Comparison of ENCODE assay signal across 9 cellular contexts in the genomic region with DNA sequence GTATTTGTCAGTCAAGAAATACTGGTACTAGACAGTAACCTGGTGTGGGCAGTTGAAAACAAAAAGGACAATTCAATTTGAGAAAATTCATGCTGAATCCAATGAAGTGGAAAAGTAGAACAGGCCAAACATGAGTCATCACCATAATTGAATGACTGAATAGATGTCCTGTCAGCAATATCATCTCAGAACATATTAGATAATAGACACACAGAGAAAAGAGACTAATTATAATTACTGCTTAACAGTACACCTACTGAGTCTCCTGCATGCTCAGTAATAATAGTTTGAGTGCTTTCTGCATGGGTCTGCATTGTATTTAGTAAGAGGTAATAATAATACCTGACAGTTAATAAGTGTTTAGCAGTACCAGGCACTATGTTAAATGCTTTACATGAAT.
A peak's percentile ranks its signal among the peaks of the same experiment; 100 is the strongest.
DNase-seq lines count a peak whose midpoint lies in the region; ATAC-seq and TF ChIP-seq lines count a peak whose summit lies in the region.
"Had no signal": no experiment of that assay in that cellular context is flagged by ENCODE, and none has a peak within 500 bp of the region (broad histone marks: within the 10 kb centered on the region; RNA-seq: fewer than 3 reads in every experiment).

No MANE protein-coding gene starts in this region.

- POLR2A ChIA-PET in GM10248 (lab: Yijun Ruan, JAX) = no interaction called here

- peaks cover 11% of the 10 kb centered on the region for H3K36me3 Mint-ChIP-seq in mesothelial cell of epicardium
- H3K36me3 Mint-ChIP-seq in activated naive CD8-positive, alpha-beta T cell treated with anti-CD3 and anti-CD28 coated beads, Interleukin-2, amount 50 U/mL, for 24 hours (ENCODE audit: low read depth) = peaks cover 8% of the 10 kb centered on the region

- peak overlapping the region; percentile 40 for H3K27ac Mint-ChIP-seq in mesothelial cell of epicardium
- no peak overlapping the region for H3K27ac Mint-ChIP-seq in activated naive CD8-positive, alpha-beta T cell treated with anti-CD3 and anti-CD28 coated beads, Interleukin-2, amount 50 U/mL, for 24 hours

- H3K27me3 Mint-ChIP-seq in mesothelial cell of epicardium (ENCODE audit: low read depth) = no peaks in the 10 kb centered on the region
- no peaks in the 10 kb centered on the region for H3K27me3 Mint-ChIP-seq in activated naive CD8-positive, alpha-beta T cell treated with anti-CD3 and anti-CD28 coated beads, Interleukin-2, amount 50 U/mL, for 24 hours

- H3K4me1 Mint-ChIP-seq in mesothelial cell of epicardium = peaks cover 46% of the 10 kb centered on the region
- peaks cover 4% of the 10 kb centered on the region for H3K4me1 Mint-ChIP-seq in activated naive CD8-positive, alpha-beta T cell treated with anti-CD3 and anti-CD28 coated beads, Interleukin-2, amount 50 U/mL, for 24 hours

- no peak for TF ChIP-seq CTCF in mesothelial cell of epicardium (IDR thresholded peaks at IDR 0.05; ENCODE audit: unreplicated experiment)
- no peak for TF ChIP-seq CTCF in GM10248 (IDR thresholded peaks at IDR 0.05; ENCODE audit: control extremely low read depth, extremely low read depth, low read depth, missing control alignments)

- ATAC-seq in GM18511 (IDR thresholded peaks at IDR 0.05; ENCODE audit: unreplicated experiment) (peak; percentile 48), SK-N-SH treated with all-trans-retinoic acid at 6 μM for 48 hours (peak; percentile 81), GM18498 (IDR thresholded peaks at IDR 0.05; ENCODE audit: unreplicated experiment) (no peak)
- no peak for ATAC-seq in activated naive CD8-positive, alpha-beta T cell treated with anti-CD3 and anti-CD28 coated beads, Interleukin-2, amount 50 U/mL, for 24 hours

- H3K4me3 Mint-ChIP-seq in mesothelial cell of epicardium = no peak overlapping the region
- H3K4me3 Mint-ChIP-seq in activated naive CD8-positive, alpha-beta T cell treated with anti-CD3 and anti-CD28 coated beads, Interleukin-2, amount 50 U/mL, for 24 hours = no peak overlapping the region

- CTCF ChIA-PET in GM10248 (lab: Yijun Ruan, JAX) = no interaction called here

- DNase-seq in HT1080 (ENCODE audit: low read depth) (peak; percentile 4), mesothelial cell of epicardium (ENCODE audit: low spot score in 2 of 2, unreplicated experiment in 2 of 2) (no peak), D341Med (ENCODE audit: low spot score) (no peak), GM10248 (ENCODE audit: extremely low spot score) (no peak)
- no peak for DNase-seq in activated naive CD8-positive, alpha-beta T cell treated with anti-CD3 and anti-CD28 coated beads, Interleukin-2, amount 50 U/mL, for 24 hours
- DNase-seq: NCI-H524 treated with DMSO at 0.1 percent for 48 hours had no signal

- peaks cover 6% of the 10 kb centered on the region for H3K9me3 Mint-ChIP-seq in mesothelial cell of epicardium
- peaks cover 8% of the 10 kb centered on the region for H3K9me3 Mint-ChIP-seq in activated naive CD8-positive, alpha-beta T cell treated with anti-CD3 and anti-CD28 coated beads, Interleukin-2, amount 50 U/mL, for 24 hours

TF ChIP-seq in SK-N-SH treated with all-trans-retinoic acid at 6 μM for 48 hours, 23 proteins besides CTCF, POLR2A, EP300 and RAD21:
- TF ChIP-seq ZNF565 (CRISPR knock-in tag; conservative IDR thresholded peaks at IDR 0.05; ENCODE audit: low read depth) = no peak; the same call in 1 of the 2 replicates
- no peak for TF ChIP-seq ZNF8 (CRISPR knock-in tag; IDR thresholded peaks at IDR 0.05)
- peak; percentile 97 for TF ChIP-seq ZC3H10 (CRISPR knock-in tag; IDR thresholded peaks at IDR 0.05)
- TF ChIP-seq, protein P1, sequence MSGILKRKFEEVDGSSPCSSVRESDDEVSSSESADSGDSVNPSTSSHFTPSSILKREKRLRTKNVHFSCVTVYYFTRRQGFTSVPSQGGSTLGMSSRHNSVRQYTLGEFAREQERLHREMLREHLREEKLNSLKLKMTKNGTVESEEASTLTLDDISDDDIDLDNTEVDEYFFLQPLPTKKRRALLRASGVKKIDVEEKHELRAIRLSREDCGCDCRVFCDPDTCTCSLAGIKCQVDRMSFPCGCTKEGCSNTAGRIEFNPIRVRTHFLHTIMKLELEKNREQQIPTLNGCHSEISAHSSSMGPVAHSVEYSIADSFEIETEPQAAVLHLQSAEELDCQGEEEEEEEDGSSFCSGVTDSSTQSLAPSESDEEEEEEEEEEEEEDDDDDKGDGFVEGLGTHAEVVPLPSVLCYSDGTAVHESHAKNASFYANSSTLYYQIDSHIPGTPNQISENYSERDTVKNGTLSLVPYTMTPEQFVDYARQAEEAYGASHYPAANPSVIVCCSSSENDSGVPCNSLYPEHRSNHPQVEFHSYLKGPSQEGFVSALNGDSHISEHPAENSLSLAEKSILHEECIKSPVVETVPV (CRISPR knock-in tag; IDR thresholded peaks at IDR 0.05) = peak; percentile 90; the same call in 1 of the 2 replicates
- peak; percentile 97 for TF ChIP-seq ISL1 (CRISPR knock-in tag; IDR thresholded peaks at IDR 0.05)
- TF ChIP-seq TOX (CRISPR knock-in tag; IDR thresholded peaks at IDR 0.05; ENCODE audit: borderline replicate concordance) = peak; percentile 88
- TF ChIP-seq TCF4 (CRISPR knock-in tag; IDR thresholded peaks at IDR 0.05; ENCODE audit: borderline replicate concordance) = peak; percentile 96
- TF ChIP-seq GLIS3 (CRISPR knock-in tag; IDR thresholded peaks at IDR 0.05) = 0 out of 2 replicates have a peak, but pooled peaks have one; percentile 8
- no peak for TF ChIP-seq ZNF70 (CRISPR knock-in tag; IDR thresholded peaks at IDR 0.05)
- TF ChIP-seq CSDC2 (CRISPR knock-in tag; IDR thresholded peaks at IDR 0.05) = no peak
- TF ChIP-seq, protein P2, sequence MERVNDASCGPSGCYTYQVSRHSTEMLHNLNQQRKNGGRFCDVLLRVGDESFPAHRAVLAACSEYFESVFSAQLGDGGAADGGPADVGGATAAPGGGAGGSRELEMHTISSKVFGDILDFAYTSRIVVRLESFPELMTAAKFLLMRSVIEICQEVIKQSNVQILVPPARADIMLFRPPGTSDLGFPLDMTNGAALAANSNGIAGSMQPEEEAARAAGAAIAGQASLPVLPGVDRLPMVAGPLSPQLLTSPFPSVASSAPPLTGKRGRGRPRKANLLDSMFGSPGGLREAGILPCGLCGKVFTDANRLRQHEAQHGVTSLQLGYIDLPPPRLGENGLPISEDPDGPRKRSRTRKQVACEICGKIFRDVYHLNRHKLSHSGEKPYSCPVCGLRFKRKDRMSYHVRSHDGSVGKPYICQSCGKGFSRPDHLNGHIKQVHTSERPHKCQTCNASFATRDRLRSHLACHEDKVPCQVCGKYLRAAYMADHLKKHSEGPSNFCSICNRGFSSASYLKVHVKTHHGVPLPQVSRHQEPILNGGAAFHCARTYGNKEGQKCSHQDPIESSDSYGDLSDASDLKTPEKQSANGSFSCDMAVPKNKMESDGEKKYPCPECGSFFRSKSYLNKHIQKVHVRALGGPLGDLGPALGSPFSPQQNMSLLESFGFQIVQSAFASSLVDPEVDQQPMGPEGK (CRISPR knock-in tag; IDR thresholded peaks at IDR 0.05; ENCODE audit: borderline replicate concordance) = peak; percentile 89
- TF ChIP-seq, protein P3, sequence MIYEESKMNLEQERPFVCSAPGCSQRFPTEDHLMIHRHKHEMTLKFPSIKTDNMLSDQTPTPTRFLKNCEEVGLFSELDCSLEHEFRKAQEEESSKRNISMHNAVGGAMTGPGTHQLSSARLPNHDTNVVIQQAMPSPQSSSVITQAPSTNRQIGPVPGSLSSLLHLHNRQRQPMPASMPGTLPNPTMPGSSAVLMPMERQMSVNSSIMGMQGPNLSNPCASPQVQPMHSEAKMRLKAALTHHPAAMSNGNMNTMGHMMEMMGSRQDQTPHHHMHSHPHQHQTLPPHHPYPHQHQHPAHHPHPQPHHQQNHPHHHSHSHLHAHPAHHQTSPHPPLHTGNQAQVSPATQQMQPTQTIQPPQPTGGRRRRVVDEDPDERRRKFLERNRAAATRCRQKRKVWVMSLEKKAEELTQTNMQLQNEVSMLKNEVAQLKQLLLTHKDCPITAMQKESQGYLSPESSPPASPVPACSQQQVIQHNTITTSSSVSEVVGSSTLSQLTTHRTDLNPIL (CRISPR knock-in tag; IDR thresholded peaks at IDR 0.05; ENCODE audit: low read depth) = peak; percentile 56; the same call in 1 of the 2 replicates
- TF ChIP-seq, protein P4, sequence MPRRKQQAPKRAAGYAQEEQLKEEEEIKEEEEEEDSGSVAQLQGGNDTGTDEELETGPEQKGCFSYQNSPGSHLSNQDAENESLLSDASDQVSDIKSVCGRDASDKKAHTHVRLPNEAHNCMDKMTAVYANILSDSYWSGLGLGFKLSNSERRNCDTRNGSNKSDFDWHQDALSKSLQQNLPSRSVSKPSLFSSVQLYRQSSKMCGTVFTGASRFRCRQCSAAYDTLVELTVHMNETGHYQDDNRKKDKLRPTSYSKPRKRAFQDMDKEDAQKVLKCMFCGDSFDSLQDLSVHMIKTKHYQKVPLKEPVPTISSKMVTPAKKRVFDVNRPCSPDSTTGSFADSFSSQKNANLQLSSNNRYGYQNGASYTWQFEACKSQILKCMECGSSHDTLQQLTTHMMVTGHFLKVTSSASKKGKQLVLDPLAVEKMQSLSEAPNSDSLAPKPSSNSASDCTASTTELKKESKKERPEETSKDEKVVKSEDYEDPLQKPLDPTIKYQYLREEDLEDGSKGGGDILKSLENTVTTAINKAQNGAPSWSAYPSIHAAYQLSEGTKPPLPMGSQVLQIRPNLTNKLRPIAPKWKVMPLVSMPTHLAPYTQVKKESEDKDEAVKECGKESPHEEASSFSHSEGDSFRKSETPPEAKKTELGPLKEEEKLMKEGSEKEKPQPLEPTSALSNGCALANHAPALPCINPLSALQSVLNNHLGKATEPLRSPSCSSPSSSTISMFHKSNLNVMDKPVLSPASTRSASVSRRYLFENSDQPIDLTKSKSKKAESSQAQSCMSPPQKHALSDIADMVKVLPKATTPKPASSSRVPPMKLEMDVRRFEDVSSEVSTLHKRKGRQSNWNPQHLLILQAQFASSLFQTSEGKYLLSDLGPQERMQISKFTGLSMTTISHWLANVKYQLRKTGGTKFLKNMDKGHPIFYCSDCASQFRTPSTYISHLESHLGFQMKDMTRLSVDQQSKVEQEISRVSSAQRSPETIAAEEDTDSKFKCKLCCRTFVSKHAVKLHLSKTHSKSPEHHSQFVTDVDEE (CRISPR knock-in tag; IDR thresholded peaks at IDR 0.05) = peak; percentile 87
- TF ChIP-seq OSR1 (CRISPR knock-in tag; IDR thresholded peaks at IDR 0.05) = no peak
- TF ChIP-seq RARB (CRISPR knock-in tag; IDR thresholded peaks at IDR 0.05) = peak; percentile 85; the same call in 1 of the 2 replicates

Comparison
In these comparisons a context has a peak if more than half of its experiments do, and no peak if none do; other contexts are left out.
1. ATAC-seq: peak in GM18511 (single experiment) and SK-N-SH treated with all-trans-retinoic acid at 6 μM for 48 hours (single experiment); none in GM18498 (single experiment) and activated naive CD8-positive, alpha-beta T cell treated with anti-CD3 and anti-CD28 coated beads, Interleukin-2, amount 50 U/mL, for 24 hours (single experiment).